ENCODE assay signal across 21 cellular contexts in genomic region chr4:73583661-73584060, GRCh38. TPM values are rescaled to one million over a fixed set of nuclear protein-coding genes. Genes with fewer than 3 reads are reported as not detected.
"Had no signal": no experiment of that assay in that cellular context is flagged by ENCODE, and none has a peak within 500 bp of the region (broad histone marks: within the 10 kb centered on the region; RNA-seq: fewer than 3 reads in every experiment).

No MANE protein-coding gene starts in this region.

- DNase-seq: activated CD4-positive, alpha-beta T cell treated with anti-CD3 and anti-CD28 coated beads for 1 hour; activated CD4-positive, alpha-beta T cell treated with anti-CD3 and anti-CD28 coated beads, Interleukin-2, amount 50 U/mL, for 4 hours; activated naive CD4-positive, alpha-beta T cell; activated naive CD8-positive, alpha-beta T cell treated with anti-CD3 and anti-CD28 coated beads, Interleukin-2, amount 10 ng/mL, durations not matched to agents 7 days and 5 days; activated T-cell treated with anti-CD3 and anti-CD28 coated beads for 4 hours; brain microvascular endothelial cell; cortex of kidney; effector CD4-positive, alpha-beta T cell; foreskin keratinocyte; glutamatergic neuron; sigmoid colon; spleen; stomach; T-helper 1 cell; T1000; upper lobe of right lung had no signal

- H3K27ac ChIP-seq: brain microvascular endothelial cell, foreskin keratinocyte, sigmoid colon, spleen, stomach, thoracic aorta, upper lobe of right lung had no signal

- H3K4me1 ChIP-seq: sigmoid colon, spleen, stomach, upper lobe of right lung had no signal

- H3K36me3 ChIP-seq: brain microvascular endothelial cell, sigmoid colon, spleen, thoracic aorta, upper lobe of right lung had no signal

- H3K27me3 ChIP-seq: brain microvascular endothelial cell, foreskin keratinocyte, sigmoid colon, spleen, stomach, upper lobe of right lung had no signal

- H3K9me3 ChIP-seq: sigmoid colon, spleen, stomach, thoracic aorta, upper lobe of right lung had no signal

- H3K4me3 ChIP-seq: sigmoid colon, spleen, stomach, thoracic aorta, upper lobe of right lung had no signal

- ATAC-seq: foreskin keratinocyte, upper lobe of right lung had no signal

RNA-seq across cellular contexts. Expression of gene RASSF6, which starts 36.6 kb away (rescaled TPM):
- total RNA-seq: endothelial cell of umbilical vein, myocyte, osteoblast had no signal
- polyA plus RNA-seq: endothelial cell of umbilical vein, neural cell had no signal
